Comparison of ENCODE assay signal across 2 cellular contexts in the genomic region with DNA sequence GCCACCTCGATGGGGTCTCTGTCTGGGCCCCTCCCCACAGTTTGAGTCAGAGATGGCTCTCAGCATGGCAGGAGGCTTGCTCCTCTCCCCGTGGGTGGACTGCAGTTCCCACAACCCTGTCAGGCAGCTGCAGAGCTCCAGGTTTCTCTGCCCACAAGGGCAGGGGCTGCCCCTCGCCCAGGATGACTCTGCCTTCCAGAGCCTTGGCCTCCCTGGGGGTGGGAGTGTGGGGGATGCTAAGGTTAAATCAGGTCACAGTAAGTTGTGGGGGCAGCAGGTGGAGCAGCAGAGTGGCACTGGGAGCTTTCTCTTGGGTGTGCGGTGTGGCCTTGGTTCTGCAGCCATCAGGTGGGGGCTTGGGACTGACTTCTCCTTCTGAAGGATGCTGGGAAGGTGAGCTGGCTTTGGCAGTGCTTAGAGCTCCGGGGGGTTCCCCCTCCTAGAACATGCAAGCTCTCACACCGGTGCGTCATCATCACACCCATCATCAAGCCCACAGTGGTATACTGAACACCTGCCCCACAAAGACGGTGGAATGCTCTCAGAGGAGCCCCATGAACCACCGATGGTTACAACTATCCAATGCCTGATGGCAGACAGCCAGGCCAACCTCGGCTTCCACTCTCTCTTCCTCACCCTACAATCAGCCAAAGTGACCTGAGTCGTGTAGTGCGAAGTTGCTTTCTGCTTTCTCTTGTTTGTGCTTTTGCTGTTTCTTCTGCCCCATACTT.
TF ChIP-seq lines count a peak whose summit lies in the region.

No MANE protein-coding gene starts in this region.

TF ChIP-seq in HEK293, 187 proteins besides CTCF, POLR2A, EP300 and RAD21:
- TF ChIP-seq ZFHX2 (tag by site-specific recombination; conservative IDR thresholded peaks at IDR 0.05): peak; percentile 84
- TF ChIP-seq EGR2 (tag by site-specific recombination; IDR thresholded peaks at IDR 0.05; ENCODE audit: low read depth): peak; percentile 88
- TF ChIP-seq ZNF114 (tag by site-specific recombination; IDR thresholded peaks at IDR 0.05): no peak
- TF ChIP-seq ZNF239 (tag by site-specific recombination; IDR thresholded peaks at IDR 0.05): no peak
- no peak for TF ChIP-seq KLF9 (tag by site-specific recombination; IDR thresholded peaks at IDR 0.05; ENCODE audit: low read depth)
- TF ChIP-seq ZFP37 (tag by site-specific recombination; IDR thresholded peaks at IDR 0.05): no peak
- TF ChIP-seq ZNF292 (tag by site-specific recombination; IDR thresholded peaks at IDR 0.05; ENCODE audit: borderline replicate concordance, low read depth): no peak
- no peak for TF ChIP-seq ZNF175 (tag by site-specific recombination; IDR thresholded peaks at IDR 0.05)
- TF ChIP-seq, protein P1, sequence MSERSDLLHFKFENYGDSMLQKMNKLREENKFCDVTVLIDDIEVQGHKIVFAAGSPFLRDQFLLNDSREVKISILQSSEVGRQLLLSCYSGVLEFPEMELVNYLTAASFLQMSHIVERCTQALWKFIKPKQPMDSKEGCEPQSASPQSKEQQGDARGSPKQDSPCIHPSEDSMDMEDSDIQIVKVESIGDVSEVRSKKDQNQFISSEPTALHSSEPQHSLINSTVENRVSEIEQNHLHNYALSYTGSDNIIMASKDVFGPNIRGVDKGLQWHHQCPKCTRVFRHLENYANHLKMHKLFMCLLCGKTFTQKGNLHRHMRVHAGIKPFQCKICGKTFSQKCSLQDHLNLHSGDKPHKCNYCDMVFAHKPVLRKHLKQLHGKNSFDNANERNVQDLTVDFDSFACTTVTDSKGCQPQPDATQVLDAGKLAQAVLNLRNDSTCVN (tag by site-specific recombination; optimal IDR thresholded peaks at IDR 0.05): no peak
- TF ChIP-seq, protein P2, sequence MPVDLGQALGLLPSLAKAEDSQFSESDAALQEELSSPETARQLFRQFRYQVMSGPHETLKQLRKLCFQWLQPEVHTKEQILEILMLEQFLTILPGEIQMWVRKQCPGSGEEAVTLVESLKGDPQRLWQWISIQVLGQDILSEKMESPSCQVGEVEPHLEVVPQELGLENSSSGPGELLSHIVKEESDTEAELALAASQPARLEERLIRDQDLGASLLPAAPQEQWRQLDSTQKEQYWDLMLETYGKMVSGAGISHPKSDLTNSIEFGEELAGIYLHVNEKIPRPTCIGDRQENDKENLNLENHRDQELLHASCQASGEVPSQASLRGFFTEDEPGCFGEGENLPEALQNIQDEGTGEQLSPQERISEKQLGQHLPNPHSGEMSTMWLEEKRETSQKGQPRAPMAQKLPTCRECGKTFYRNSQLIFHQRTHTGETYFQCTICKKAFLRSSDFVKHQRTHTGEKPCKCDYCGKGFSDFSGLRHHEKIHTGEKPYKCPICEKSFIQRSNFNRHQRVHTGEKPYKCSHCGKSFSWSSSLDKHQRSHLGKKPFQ (tag by site-specific recombination; IDR thresholded peaks at IDR 0.05): no peak
- TF ChIP-seq GLIS1 (tag by site-specific recombination; IDR thresholded peaks at IDR 0.05): peak; percentile 67
- no peak for TF ChIP-seq ZNF423 (tag by site-specific recombination; IDR thresholded peaks at IDR 0.05)
- TF ChIP-seq, protein P3, sequence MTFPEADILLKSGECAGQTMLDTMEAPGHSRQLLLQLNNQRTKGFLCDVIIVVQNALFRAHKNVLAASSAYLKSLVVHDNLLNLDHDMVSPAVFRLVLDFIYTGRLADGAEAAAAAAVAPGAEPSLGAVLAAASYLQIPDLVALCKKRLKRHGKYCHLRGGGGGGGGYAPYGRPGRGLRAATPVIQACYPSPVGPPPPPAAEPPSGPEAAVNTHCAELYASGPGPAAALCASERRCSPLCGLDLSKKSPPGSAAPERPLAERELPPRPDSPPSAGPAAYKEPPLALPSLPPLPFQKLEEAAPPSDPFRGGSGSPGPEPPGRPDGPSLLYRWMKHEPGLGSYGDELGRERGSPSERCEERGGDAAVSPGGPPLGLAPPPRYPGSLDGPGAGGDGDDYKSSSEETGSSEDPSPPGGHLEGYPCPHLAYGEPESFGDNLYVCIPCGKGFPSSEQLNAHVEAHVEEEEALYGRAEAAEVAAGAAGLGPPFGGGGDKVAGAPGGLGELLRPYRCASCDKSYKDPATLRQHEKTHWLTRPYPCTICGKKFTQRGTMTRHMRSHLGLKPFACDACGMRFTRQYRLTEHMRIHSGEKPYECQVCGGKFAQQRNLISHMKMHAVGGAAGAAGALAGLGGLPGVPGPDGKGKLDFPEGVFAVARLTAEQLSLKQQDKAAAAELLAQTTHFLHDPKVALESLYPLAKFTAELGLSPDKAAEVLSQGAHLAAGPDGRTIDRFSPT (tag by site-specific recombination; IDR thresholded peaks at IDR 0.05): no peak

TF ChIP-seq in GM12878, 131 proteins besides CTCF, POLR2A, EP300 and RAD21 (continues in another document):
- TF ChIP-seq ZNF384 (IDR thresholded peaks at IDR 0.05; ENCODE audit: borderline replicate concordance, low read depth, low read length) (no peak), NBN (IDR thresholded peaks at IDR 0.05) (0 out of 2 replicates have a peak, but pooled peaks have one; percentile 72), CREB1 (IDR thresholded peaks at IDR 0.05; ENCODE audit: low read depth) (0 out of 2 replicates have a peak, but pooled peaks have one; percentile 15), BHLHE40 (IDR thresholded peaks at IDR 0.05; ENCODE audit: borderline replicate concordance in 1 of 2, low read depth in 2 of 2, low read length in 1 of 2) (peak in 1 of 2 experiments; percentile 20; a peak in 1 of 4 replicates), TCF7 (IDR thresholded peaks at IDR 0.05; ENCODE audit: borderline replicate concordance) (no peak), KLF5 (IDR thresholded peaks at IDR 0.05; ENCODE audit: partially characterized antibody) (no peak), RFX5 (IDR thresholded peaks at IDR 0.05; ENCODE audit: low read depth, low read length) (no peak), FOS (IDR thresholded peaks at IDR 0.05; ENCODE audit: borderline replicate concordance, extremely low read depth, insufficient read length) (no peak), SIX5 (IDR thresholded peaks at IDR 0.05; ENCODE audit: low read depth, low read length, severe bottlenecking) (no peak), DPF2 (IDR thresholded peaks at IDR 0.05) (0 out of 2 replicates have a peak, but pooled peaks have one; percentile 32), TCF12 (IDR thresholded peaks at IDR 0.05; ENCODE audit: low read depth, low read length) (peak; percentile 71; the same call in 1 of the 2 replicates), ZNF217 (IDR thresholded peaks at IDR 0.05) (no peak), BCL11A (IDR thresholded peaks at IDR 0.05; ENCODE audit: low read depth, low read length) (no peak), IKZF1 (conservative IDR thresholded peaks at IDR 0.05) (peak; percentile 84), IKZF2 (IDR thresholded peaks at IDR 0.05) (peak; percentile 58 to 62; a peak in 2 of 4 replicates), ASH2L (IDR thresholded peaks at IDR 0.05; ENCODE audit: borderline replicate concordance, low read depth) (no peak), MTA2 (IDR thresholded peaks at IDR 0.05; ENCODE audit: low read depth) (peak; percentile 25; the same call in 1 of the 2 replicates), MYC (IDR thresholded peaks at IDR 0.05; ENCODE audit: insufficient read depth, insufficient read length, insufficient replicate concordance, low read length, severe bottlenecking) (peak; percentile 20), GATAD2B (conservative IDR thresholded peaks at IDR 0.05; ENCODE audit: low read depth) (peak; percentile 16; the same call in 1 of the 2 replicates), NR2C2 (IDR thresholded peaks at IDR 0.05; ENCODE audit: borderline replicate concordance, control insufficient read depth, insufficient read length, low read depth) (no peak), EED (IDR thresholded peaks at IDR 0.05; ENCODE audit: low read depth) (peak; percentile 69), NR2F1 (conservative IDR thresholded peaks at IDR 0.05) (peak; percentile 56), SPI1 (IDR thresholded peaks at IDR 0.05; ENCODE audit: borderline replicate concordance, insufficient read depth, low read depth, low read length) (0 out of 2 replicates have a peak, but pooled peaks have one; percentile 5), HDGF (IDR thresholded peaks at IDR 0.05) (0 out of 2 replicates have a peak, but pooled peaks have one; percentile 60), ATF7 (IDR thresholded peaks at IDR 0.05; ENCODE audit: low read depth) (peak; percentile 72), CBX5 (IDR thresholded peaks at IDR 0.05; ENCODE audit: low read depth) (no peak)
- TF ChIP-seq, protein P4, sequence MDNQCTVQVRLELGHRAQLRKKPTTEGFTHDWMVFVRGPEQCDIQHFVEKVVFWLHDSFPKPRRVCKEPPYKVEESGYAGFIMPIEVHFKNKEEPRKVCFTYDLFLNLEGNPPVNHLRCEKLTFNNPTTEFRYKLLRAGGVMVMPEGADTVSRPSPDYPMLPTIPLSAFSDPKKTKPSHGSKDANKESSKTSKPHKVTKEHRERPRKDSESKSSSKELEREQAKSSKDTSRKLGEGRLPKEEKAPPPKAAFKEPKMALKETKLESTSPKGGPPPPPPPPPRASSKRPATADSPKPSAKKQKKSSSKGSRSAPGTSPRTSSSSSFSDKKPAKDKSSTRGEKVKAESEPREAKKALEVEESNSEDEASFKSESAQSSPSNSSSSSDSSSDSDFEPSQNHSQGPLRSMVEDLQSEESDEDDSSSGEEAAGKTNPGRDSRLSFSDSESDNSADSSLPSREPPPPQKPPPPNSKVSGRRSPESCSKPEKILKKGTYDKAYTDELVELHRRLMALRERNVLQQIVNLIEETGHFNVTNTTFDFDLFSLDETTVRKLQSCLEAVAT (IDR thresholded peaks at IDR 0.05): peak; percentile 70; the same call in 1 of the 2 replicates
- TF ChIP-seq, protein P5, sequence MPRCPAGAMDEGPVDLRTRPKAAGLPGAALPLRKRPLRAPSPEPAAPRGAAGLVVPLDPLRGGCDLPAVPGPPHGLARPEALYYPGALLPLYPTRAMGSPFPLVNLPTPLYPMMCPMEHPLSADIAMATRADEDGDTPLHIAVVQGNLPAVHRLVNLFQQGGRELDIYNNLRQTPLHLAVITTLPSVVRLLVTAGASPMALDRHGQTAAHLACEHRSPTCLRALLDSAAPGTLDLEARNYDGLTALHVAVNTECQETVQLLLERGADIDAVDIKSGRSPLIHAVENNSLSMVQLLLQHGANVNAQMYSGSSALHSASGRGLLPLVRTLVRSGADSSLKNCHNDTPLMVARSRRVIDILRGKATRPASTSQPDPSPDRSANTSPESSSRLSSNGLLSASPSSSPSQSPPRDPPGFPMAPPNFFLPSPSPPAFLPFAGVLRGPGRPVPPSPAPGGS (IDR thresholded peaks at IDR 0.05; ENCODE audit: borderline replicate concordance, insufficient read depth, low read depth, low read length, poor library complexity, severe bottlenecking): peak; percentile 20
- TF ChIP-seq, protein P6, sequence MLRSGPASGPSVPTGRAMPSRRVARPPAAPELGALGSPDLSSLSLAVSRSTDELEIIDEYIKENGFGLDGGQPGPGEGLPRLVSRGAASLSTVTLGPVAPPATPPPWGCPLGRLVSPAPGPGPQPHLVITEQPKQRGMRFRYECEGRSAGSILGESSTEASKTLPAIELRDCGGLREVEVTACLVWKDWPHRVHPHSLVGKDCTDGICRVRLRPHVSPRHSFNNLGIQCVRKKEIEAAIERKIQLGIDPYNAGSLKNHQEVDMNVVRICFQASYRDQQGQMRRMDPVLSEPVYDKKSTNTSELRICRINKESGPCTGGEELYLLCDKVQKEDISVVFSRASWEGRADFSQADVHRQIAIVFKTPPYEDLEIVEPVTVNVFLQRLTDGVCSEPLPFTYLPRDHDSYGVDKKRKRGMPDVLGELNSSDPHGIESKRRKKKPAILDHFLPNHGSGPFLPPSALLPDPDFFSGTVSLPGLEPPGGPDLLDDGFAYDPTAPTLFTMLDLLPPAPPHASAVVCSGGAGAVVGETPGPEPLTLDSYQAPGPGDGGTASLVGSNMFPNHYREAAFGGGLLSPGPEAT (IDR thresholded peaks at IDR 0.05; ENCODE audit: low read depth): 0 out of 2 replicates have a peak, but pooled peaks have one; percentile 20
- TF ChIP-seq, protein P7, sequence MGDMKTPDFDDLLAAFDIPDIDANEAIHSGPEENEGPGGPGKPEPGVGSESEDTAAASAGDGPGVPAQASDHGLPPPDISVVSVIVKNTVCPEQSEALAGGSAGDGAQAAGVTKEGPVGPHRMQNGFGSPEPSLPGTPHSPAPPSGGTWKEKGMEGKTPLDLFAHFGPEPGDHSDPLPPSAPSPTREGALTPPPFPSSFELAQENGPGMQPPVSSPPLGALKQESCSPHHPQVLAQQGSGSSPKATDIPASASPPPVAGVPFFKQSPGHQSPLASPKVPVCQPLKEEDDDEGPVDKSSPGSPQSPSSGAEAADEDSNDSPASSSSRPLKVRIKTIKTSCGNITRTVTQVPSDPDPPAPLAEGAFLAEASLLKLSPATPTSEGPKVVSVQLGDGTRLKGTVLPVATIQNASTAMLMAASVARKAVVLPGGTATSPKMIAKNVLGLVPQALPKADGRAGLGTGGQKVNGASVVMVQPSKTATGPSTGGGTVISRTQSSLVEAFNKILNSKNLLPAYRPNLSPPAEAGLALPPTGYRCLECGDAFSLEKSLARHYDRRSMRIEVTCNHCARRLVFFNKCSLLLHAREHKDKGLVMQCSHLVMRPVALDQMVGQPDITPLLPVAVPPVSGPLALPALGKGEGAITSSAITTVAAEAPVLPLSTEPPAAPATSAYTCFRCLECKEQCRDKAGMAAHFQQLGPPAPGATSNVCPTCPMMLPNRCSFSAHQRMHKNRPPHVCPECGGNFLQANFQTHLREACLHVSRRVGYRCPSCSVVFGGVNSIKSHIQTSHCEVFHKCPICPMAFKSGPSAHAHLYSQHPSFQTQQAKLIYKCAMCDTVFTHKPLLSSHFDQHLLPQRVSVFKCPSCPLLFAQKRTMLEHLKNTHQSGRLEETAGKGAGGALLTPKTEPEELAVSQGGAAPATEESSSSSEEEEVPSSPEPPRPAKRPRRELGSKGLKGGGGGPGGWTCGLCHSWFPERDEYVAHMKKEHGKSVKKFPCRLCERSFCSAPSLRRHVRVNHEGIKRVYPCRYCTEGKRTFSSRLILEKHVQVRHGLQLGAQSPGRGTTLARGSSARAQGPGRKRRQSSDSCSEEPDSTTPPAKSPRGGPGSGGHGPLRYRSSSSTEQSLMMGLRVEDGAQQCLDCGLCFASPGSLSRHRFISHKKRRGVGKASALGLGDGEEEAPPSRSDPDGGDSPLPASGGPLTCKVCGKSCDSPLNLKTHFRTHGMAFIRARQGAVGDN (IDR thresholded peaks at IDR 0.05): peak; percentile 84
- TF ChIP-seq, protein P8, sequence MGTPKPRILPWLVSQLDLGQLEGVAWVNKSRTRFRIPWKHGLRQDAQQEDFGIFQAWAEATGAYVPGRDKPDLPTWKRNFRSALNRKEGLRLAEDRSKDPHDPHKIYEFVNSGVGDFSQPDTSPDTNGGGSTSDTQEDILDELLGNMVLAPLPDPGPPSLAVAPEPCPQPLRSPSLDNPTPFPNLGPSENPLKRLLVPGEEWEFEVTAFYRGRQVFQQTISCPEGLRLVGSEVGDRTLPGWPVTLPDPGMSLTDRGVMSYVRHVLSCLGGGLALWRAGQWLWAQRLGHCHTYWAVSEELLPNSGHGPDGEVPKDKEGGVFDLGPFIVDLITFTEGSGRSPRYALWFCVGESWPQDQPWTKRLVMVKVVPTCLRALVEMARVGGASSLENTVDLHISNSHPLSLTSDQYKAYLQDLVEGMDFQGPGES (IDR thresholded peaks at IDR 0.05): no peak
